Comparison of ENCODE assay signal across 13 cellular contexts in the genomic region with DNA sequence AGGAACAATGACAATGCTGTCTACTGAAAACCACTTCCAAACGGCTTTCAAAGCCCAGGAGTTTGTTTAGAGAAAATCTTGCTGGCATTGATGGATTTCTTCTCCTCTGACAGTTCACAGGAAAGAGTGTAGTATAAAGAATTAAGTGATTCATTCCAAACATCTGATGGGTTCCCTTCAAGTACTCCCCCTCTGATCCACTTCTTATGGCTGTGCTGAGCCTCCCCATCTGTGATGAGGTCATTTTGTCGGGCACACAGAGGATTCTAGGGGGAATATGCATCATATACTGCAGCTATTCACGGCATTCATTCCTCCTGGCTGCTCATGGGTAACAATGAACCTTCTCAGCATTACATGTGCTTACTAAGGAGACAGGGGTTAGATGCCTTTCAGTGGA.
DNase-seq lines count a peak whose midpoint lies in the region; ATAC-seq, FAIRE-seq and TF ChIP-seq lines count a peak whose summit lies in the region.
"Had no signal": no experiment of that assay in that cellular context is flagged by ENCODE, and none has a peak within 500 bp of the region (broad histone marks: within the 10 kb centered on the region; RNA-seq: fewer than 3 reads in every experiment).

No MANE protein-coding gene starts in this region.

- peak overlapping the region; percentile 16 for H2AFZ ChIP-seq in endothelial cell of umbilical vein (ENCODE audit: low read depth, low read length)

- H3K4me1 ChIP-seq in endothelial cell of umbilical vein (ENCODE audit: control insufficient read depth, extremely low read depth, insufficient read depth, low read length): peaks cover 37% of the 10 kb centered on the region

- H3K27me3 ChIP-seq in endothelial cell of umbilical vein (ENCODE audit: control insufficient read depth in 2 of 2, insufficient read depth in 2 of 2, low read length in 2 of 2): no peaks in the 10 kb centered on the region

- peak overlapping the region; percentile 64 for H3K27ac ChIP-seq in endothelial cell of umbilical vein (ENCODE audit: insufficient read depth, low read depth, low read length)
- H3K27ac ChIP-seq: C4-2B had no signal

- H3K9me3 ChIP-seq in endothelial cell of umbilical vein (replicated peaks; ENCODE audit: control insufficient read depth, insufficient read depth, low read length): no peaks in the 10 kb centered on the region

- DNase-seq in AG09309 (ENCODE audit: low read depth) (peak; percentile 27), NCI-H226 (peak; percentile 97), endothelial cell of umbilical vein (ENCODE audit: low read depth, low spot score) (peak; percentile 61), NCI-H748 (lab: John Stamatoyannopoulos, UW; ENCODE audit: unreplicated experiment) (no peak), D341Med (ENCODE audit: low spot score) (no peak)
- DNase-seq: activated CD8-positive, alpha-beta T cell treated with anti-CD3 and anti-CD28 coated beads for 36 hours; activated naive CD8-positive, alpha-beta T cell treated with anti-CD3 and anti-CD28 coated beads, Interleukin-2, amount 50 U/mL, for 24 hours; natural killer cell; NCI-H510A had no signal

- no peak overlapping the region for H3K9ac ChIP-seq in endothelial cell of umbilical vein (replicated peaks; ENCODE audit: extremely low read depth, insufficient read depth, low read length)

- peaks cover 61% of the 10 kb centered on the region for H3K4me1 Mint-ChIP-seq in nephron

- no peak for TF ChIP-seq POLR2A in endothelial cell of umbilical vein (IDR thresholded peaks at IDR 0.05; ENCODE audit: low read depth, low read length)

- no peaks in the 10 kb centered on the region for H4K20me1 ChIP-seq in endothelial cell of umbilical vein (replicated peaks; ENCODE audit: control insufficient read depth, extremely low read depth, insufficient read depth, low read length)

- H3K4me2 ChIP-seq in endothelial cell of umbilical vein (ENCODE audit: insufficient read depth, low read length): peak overlapping the region; percentile 3

- BruUV-seq in endothelial cell of umbilical vein (replicated peaks; lab: Mats Ljungman, UMichigan): no TSS peak

- H3K4me3 Mint-ChIP-seq in nephron: peak overlapping the region in 1 of 3 experiments; percentile 46
- H3K4me3 Mint-ChIP-seq: activated CD8-positive, alpha-beta T cell treated with anti-CD3 and anti-CD28 coated beads for 36 hours; activated naive CD8-positive, alpha-beta T cell treated with anti-CD3 and anti-CD28 coated beads, Interleukin-2, amount 50 U/mL, for 24 hours; natural killer cell had no signal

- no peak overlapping the region for H3K4me3 ChIP-seq in AG09309 (ENCODE audit: control insufficient read depth, low read depth, low read length)
- no peak overlapping the region for H3K4me3 ChIP-seq in endothelial cell of umbilical vein (replicated peaks in 1 of 3; ENCODE audit: insufficient read depth in 1 of 3, low read depth in 1 of 3, low read length in 3 of 3)

- H3K79me2 ChIP-seq in endothelial cell of umbilical vein (ENCODE audit: control insufficient read depth, insufficient read depth, low read length): no peaks in the 10 kb centered on the region

- H3K9me3 Mint-ChIP-seq in nephron: no peaks in the 10 kb centered on the region
- H3K9me3 Mint-ChIP-seq: activated CD8-positive, alpha-beta T cell treated with anti-CD3 and anti-CD28 coated beads for 36 hours; activated naive CD8-positive, alpha-beta T cell treated with anti-CD3 and anti-CD28 coated beads, Interleukin-2, amount 50 U/mL, for 24 hours; natural killer cell had no signal

- CTCF ChIA-PET in endothelial cell of umbilical vein (lab: Charles Lee): interaction anchor here (0.6 to 2.2 kb wide), 5 partner anchors 12 to 100 kb away, joined by 3 to 12 read pairs (median 4); no protein-coding TSS in a partner anchor

- dilution Hi-C loops in endothelial cell of umbilical vein (cut with MboI; ENCODE audit: extremely low pct_ligation_motif_present, low sequenced_read_pairs): no loop called here

- H3K36me3 ChIP-seq in endothelial cell of umbilical vein (ENCODE audit: control insufficient read depth in 2 of 2, extremely low read depth in 1 of 2, insufficient read depth in 2 of 2, low read length in 2 of 2): no peaks in the 10 kb centered on the region

- POLR2A ChIA-PET in endothelial cell of umbilical vein (lab: Charles Lee): interaction anchor here (0.7 kb wide), 1 partner anchor 55 kb away, joined by 3 read pairs; no protein-coding TSS in a partner anchor

- H3K27me3 Mint-ChIP-seq in nephron (ENCODE audit: low read depth): no peaks in the 10 kb centered on the region
- H3K27me3 Mint-ChIP-seq: activated CD8-positive, alpha-beta T cell treated with anti-CD3 and anti-CD28 coated beads for 36 hours; activated naive CD8-positive, alpha-beta T cell treated with anti-CD3 and anti-CD28 coated beads, Interleukin-2, amount 50 U/mL, for 24 hours had no signal

- peak; percentile 12 for FAIRE-seq in endothelial cell of umbilical vein (lab: Jason Lieb, UNC)

- ATAC-seq in GM19463 (IDR thresholded peaks at IDR 0.05; ENCODE audit: unreplicated experiment) (no peak), HG02610 (IDR thresholded peaks at IDR 0.05; ENCODE audit: unreplicated experiment) (no peak)
- ATAC-seq: activated CD8-positive, alpha-beta T cell treated with anti-CD3 and anti-CD28 coated beads for 36 hours; activated naive CD8-positive, alpha-beta T cell treated with anti-CD3 and anti-CD28 coated beads, Interleukin-2, amount 50 U/mL, for 24 hours; natural killer cell had no signal

- intact Hi-C loops in endothelial cell of umbilical vein (cut with micrococcal nuclease): loop anchor here (2.0 to 10.0 kb wide), 3 partner anchors 32 to 80 kb away; no protein-coding TSS in a partner anchor

- no peaks in the 10 kb centered on the region for H3K9me1 ChIP-seq in endothelial cell of umbilical vein (replicated peaks; ENCODE audit: control insufficient read depth, extremely low read depth, insufficient read depth, low read length)

- TF ChIP-seq CTCF in AG09309 (IDR thresholded peaks at IDR 0.05; ENCODE audit: control insufficient read depth, insufficient read depth, low read depth, low read length, missing control alignments) (no peak), endothelial cell of umbilical vein (IDR thresholded peaks at IDR 0.05; ENCODE audit: extremely low read depth in 1 of 2, insufficient read depth in 1 of 2, low read depth in 1 of 2, low read length in 2 of 2) (no peak), nephron (IDR thresholded peaks at IDR 0.05; ENCODE audit: unreplicated experiment in 3 of 3) (no peak)

- peaks cover 22% of the 10 kb centered on the region for H3K36me3 Mint-ChIP-seq in nephron (ENCODE audit: low read depth)
- H3K36me3 Mint-ChIP-seq: natural killer cell had no signal

- peak overlapping the region; percentile 69 to 89 (median 78) for H3K27ac Mint-ChIP-seq in nephron
- H3K27ac Mint-ChIP-seq: activated CD8-positive, alpha-beta T cell treated with anti-CD3 and anti-CD28 coated beads for 36 hours; activated naive CD8-positive, alpha-beta T cell treated with anti-CD3 and anti-CD28 coated beads, Interleukin-2, amount 50 U/mL, for 24 hours; natural killer cell had no signal

TF ChIP-seq in endothelial cell of umbilical vein, 7 proteins besides CTCF, POLR2A, EP300 and RAD21:
- TF ChIP-seq JUN (IDR thresholded peaks at IDR 0.05; ENCODE audit: borderline replicate concordance, insufficient read depth, insufficient read length, low read depth) (peak; percentile 69), FOS (IDR thresholded peaks at IDR 0.05; ENCODE audit: borderline replicate concordance, insufficient read depth, low read length) (peak; percentile 53), EZH2 (IDR thresholded peaks at IDR 0.05; ENCODE audit: borderline replicate concordance, low read depth, low read length, severe bottlenecking) (no peak)

Comparison
In these comparisons a context has a peak if more than half of its experiments do, and no peak if none do; other contexts are left out.
1. DNase-seq: peak in AG09309 (single experiment), NCI-H226 (single experiment) and endothelial cell of umbilical vein (single experiment); none in NCI-H748 (single experiment) and D341Med (single experiment).